Comparison of ENCODE assay signal across 12 cellular contexts in genomic region chr15:44295909-44296420, GRCh38. TPM values are rescaled to one million over a fixed set of nuclear protein-coding genes. Genes with fewer than 3 reads are reported as not detected.
DNase-seq lines count a peak whose midpoint lies in the region; ATAC-seq and TF ChIP-seq lines count a peak whose summit lies in the region.
"Had no signal": no experiment of that assay in that cellular context is flagged by ENCODE, and none has a peak within 500 bp of the region (broad histone marks: within the 10 kb centered on the region; RNA-seq: fewer than 3 reads in every experiment).

No MANE protein-coding gene starts in this region.

- H3K27ac Mint-ChIP-seq in CD14-positive monocyte: peak overlapping the region in 5 of 7 donors; percentile 25 to 82 (median 75)
- peak overlapping the region; percentile 79 for H3K27ac Mint-ChIP-seq in dendritic cell treated with granulocyte-macrophage colony-stimulating factor and Interleukin-4, amounts not matched to agents 40 ng/mL and 50 ng/mL, for 4 days
- H3K27ac Mint-ChIP-seq in naive thymus-derived CD4-positive, alpha-beta T cell: peak overlapping the region in 8 of 9 donors; percentile 1 to 80 (median 31)

- TF ChIP-seq CTCF in CD14-positive monocyte (IDR thresholded peaks at IDR 0.05) (no peak), MM.1S (IDR thresholded peaks at IDR 0.05; ENCODE audit: low read length) (no peak)

- CTCF ChIA-PET in naive thymus-derived CD4-positive, alpha-beta T cell (lab: Charles Lee): no interaction called here

- H3K4me1 Mint-ChIP-seq in CD14-positive monocyte: peaks cover 48% of the 10 kb centered on the region
- peaks cover 54% of the 10 kb centered on the region for H3K4me1 Mint-ChIP-seq in dendritic cell treated with granulocyte-macrophage colony-stimulating factor and Interleukin-4, amounts not matched to agents 40 ng/mL and 50 ng/mL, for 4 days (ENCODE audit: low read depth)
- peaks cover 36 to 68% (median 51%) of the 10 kb centered on the region in 7 donors for H3K4me1 Mint-ChIP-seq in naive thymus-derived CD4-positive, alpha-beta T cell

- H3K4me2 ChIP-seq in MM.1S (ENCODE audit: low read depth, low read length) (peak overlapping the region; percentile 42), neuronal stem cell (ENCODE audit: insufficient read depth, low read length, poor library complexity, severe bottlenecking) (no peak overlapping the region)

- no peak overlapping the region for H4K91ac ChIP-seq in neuronal stem cell (ENCODE audit: low read depth, low read length, poor library complexity)

- no peaks in the 10 kb centered on the region for H4K20me1 ChIP-seq in MM.1S (ENCODE audit: insufficient read depth, low read length)

- no peak overlapping the region for H4K8ac ChIP-seq in neuronal stem cell (ENCODE audit: low read depth, low read length)

- ATAC-seq in naive thymus-derived CD4-positive, alpha-beta T cell: no peak

- no peak overlapping the region for H2BK5ac ChIP-seq in neuronal stem cell (ENCODE audit: low read length)

- peaks cover 20% of the 10 kb centered on the region for H3F3A ChIP-seq in MM.1S (ENCODE audit: insufficient read depth, low read length)

- no peak overlapping the region for H2BK12ac ChIP-seq in neuronal stem cell (ENCODE audit: low read length)

- no peaks in the 10 kb centered on the region for H3K9me3 Mint-ChIP-seq in CD14-positive monocyte
- no peaks in the 10 kb centered on the region for H3K9me3 Mint-ChIP-seq in dendritic cell treated with granulocyte-macrophage colony-stimulating factor and Interleukin-4, amounts not matched to agents 40 ng/mL and 50 ng/mL, for 4 days
- H3K9me3 Mint-ChIP-seq in naive thymus-derived CD4-positive, alpha-beta T cell: no peaks in the 10 kb centered on the region
- H3K9me3 Mint-ChIP-seq: brain had no signal

- H3K9me2 ChIP-seq in MM.1S (replicated peaks; ENCODE audit: insufficient read depth, low read length): no peaks in the 10 kb centered on the region

- H2BK120ac ChIP-seq in neuronal stem cell (ENCODE audit: low read depth, low read length): no peak overlapping the region

- POLR2A ChIA-PET in naive thymus-derived CD4-positive, alpha-beta T cell (lab: Charles Lee): no interaction called here

- peak overlapping the region in 1 of 2 donors; percentile 30 for H3K4me3 Mint-ChIP-seq in CD14-positive monocyte
- H3K4me3 Mint-ChIP-seq in dendritic cell treated with granulocyte-macrophage colony-stimulating factor and Interleukin-4, amounts not matched to agents 40 ng/mL and 50 ng/mL, for 4 days: no peak overlapping the region
- peak overlapping the region in 1 of 10 donors; percentile 51 for H3K4me3 Mint-ChIP-seq in naive thymus-derived CD4-positive, alpha-beta T cell

- H3K27me3 Mint-ChIP-seq in CD14-positive monocyte (ENCODE audit: low read depth in 3 of 3): peaks cover 0 to 3% (median 0%) of the 10 kb centered on the region in 3 donors
- no peaks in the 10 kb centered on the region for H3K27me3 Mint-ChIP-seq in dendritic cell treated with granulocyte-macrophage colony-stimulating factor and Interleukin-4, amounts not matched to agents 40 ng/mL and 50 ng/mL, for 4 days
- no peaks in the 10 kb centered on the region for H3K27me3 Mint-ChIP-seq in naive thymus-derived CD4-positive, alpha-beta T cell
- H3K27me3 Mint-ChIP-seq: brain had no signal

- no peak for DNase-seq in CD14-positive monocyte (ENCODE audit: low spot score)
- peak; percentile 38 for DNase-seq in MM.1S
- DNase-seq in naive thymus-derived CD4-positive, alpha-beta T cell: no peak
- no peak for DNase-seq in anterior cingulate cortex (lab: John Stamatoyannopoulos, UW)
- DNase-seq in NCI-H1417 (lab: John Stamatoyannopoulos, UW): no peak
- no peak for DNase-seq in retina
- DNase-seq in neuronal stem cell (ENCODE audit: low spot score): no peak
- DNase-seq: activated CD4-positive, alpha-beta T cell treated with anti-CD3 and anti-CD28 coated beads, Interleukin-2, amount 50 U/mL, for 1 hour; hippocampal formation; stimulated activated CD4-positive, alpha-beta T cell treated with anti-CD3 and anti-CD28 coated beads, Interleukin-2, amount 100 ng/mL, for 24 hours had no signal

- no peak overlapping the region for H3K23ac ChIP-seq in neuronal stem cell (ENCODE audit: low read depth, low read length, poor library complexity)

- H3K18ac ChIP-seq in neuronal stem cell (ENCODE audit: low read length): no peak overlapping the region

- H3K14ac ChIP-seq in neuronal stem cell (ENCODE audit: low read length): no peak overlapping the region

- peaks cover 97% of the 10 kb centered on the region for H3K79me2 ChIP-seq in MM.1S (ENCODE audit: low read length)

- peaks cover 9 to 29% of the 10 kb centered on the region in 2 donors for H3K36me3 Mint-ChIP-seq in CD14-positive monocyte
- H3K36me3 Mint-ChIP-seq in dendritic cell treated with granulocyte-macrophage colony-stimulating factor and Interleukin-4, amounts not matched to agents 40 ng/mL and 50 ng/mL, for 4 days (ENCODE audit: low read depth): peaks cover 27% of the 10 kb centered on the region
- H3K36me3 Mint-ChIP-seq in naive thymus-derived CD4-positive, alpha-beta T cell: peaks cover 0 to 24% (median 13%) of the 10 kb centered on the region in 5 donors

- no CpG with 5 or more reads among the region's 2 CpGs for WGBS in neuronal stem cell (ENCODE audit: extremely low coverage in 2 of 2, insufficient read length in 2 of 2, insufficient replicate concordance in 1 of 2), 2 donors

- no peak overlapping the region for H3K4me3 ChIP-seq in MM.1S (ENCODE audit: low read length)
- H3K4me3 ChIP-seq in naive thymus-derived CD4-positive, alpha-beta T cell (ENCODE audit: low read length): no peak overlapping the region
- H3K4me3 ChIP-seq in neuronal stem cell (ENCODE audit: low read length in 2 of 2): no peak overlapping the region

- H2AK5ac ChIP-seq in neuronal stem cell (ENCODE audit: low read depth, low read length): no peak overlapping the region

- intact Hi-C loops in CD14-positive monocyte (cut with micrococcal nuclease): loop anchor here in 1 of 2 donors (5.0 kb wide), 1 partner anchor 131 kb away; the partner anchor contains the start of gene CTDSPL2
- intact Hi-C loops in dendritic cell treated with granulocyte-macrophage colony-stimulating factor and Interleukin-4, amounts not matched to agents 40 ng/mL and 50 ng/mL, for 4 days (cut with micrococcal nuclease): no loop called here
- intact Hi-C loops in naive thymus-derived CD4-positive, alpha-beta T cell (cut with micrococcal nuclease): no loop called here

- H3K9me3 ChIP-seq in MM.1S (replicated peaks; ENCODE audit: insufficient read depth, low read length) (no peaks in the 10 kb centered on the region), neuronal stem cell (replicated peaks in 1 of 2; ENCODE audit: control insufficient read depth in 2 of 2, insufficient read depth in 1 of 2, low read depth in 1 of 2, low read length in 2 of 2) (no peaks in the 10 kb centered on the region)
- no peaks in the 10 kb centered on the region for H3K9me3 ChIP-seq in naive thymus-derived CD4-positive, alpha-beta T cell (ENCODE audit: control insufficient read depth in 2 of 3, low read length in 3 of 3)

- no peaks in the 10 kb centered on the region for H3K79me1 ChIP-seq in neuronal stem cell (ENCODE audit: low read depth, low read length)

- H3K27ac ChIP-seq in MM.1S (ENCODE audit: low read length) (peak overlapping the region; percentile 21; the same call in 1 of the 2 replicates), neuronal stem cell (replicated peaks; ENCODE audit: low read length) (no peak overlapping the region)
- no peak overlapping the region for H3K27ac ChIP-seq in naive thymus-derived CD4-positive, alpha-beta T cell (ENCODE audit: low read depth, low read length)

- H3K27me3 ChIP-seq in MM.1S (replicated peaks; ENCODE audit: insufficient read depth, low read length) (no peaks in the 10 kb centered on the region), neuronal stem cell (ENCODE audit: control insufficient read depth in 3 of 3, insufficient read depth in 3 of 3, low read depth in 1 of 3, low read length in 3 of 3) (no peaks in the 10 kb centered on the region)
- no peaks in the 10 kb centered on the region for H3K27me3 ChIP-seq in naive thymus-derived CD4-positive, alpha-beta T cell (ENCODE audit: control insufficient read depth in 2 of 2, insufficient read depth in 2 of 2, low read length in 2 of 2)

- H3K4me1 ChIP-seq in MM.1S (ENCODE audit: low read length) (peaks cover 44% of the 10 kb centered on the region), neuronal stem cell (ENCODE audit: control insufficient read depth in 2 of 2, insufficient read depth in 1 of 2, low read depth in 1 of 2, low read length in 2 of 2) (no peaks in the 10 kb centered on the region)
- H3K4me1 ChIP-seq in naive thymus-derived CD4-positive, alpha-beta T cell (ENCODE audit: control insufficient read depth in 2 of 2, insufficient read depth in 2 of 2, low read length in 2 of 2): peaks cover 4 to 11% of the 10 kb centered on the region in 2 donors

- no peak overlapping the region for H3K4ac ChIP-seq in neuronal stem cell (ENCODE audit: low read length)

- H3K36me3 ChIP-seq in MM.1S (replicated peaks; ENCODE audit: insufficient read depth, low read length) (no peaks in the 10 kb centered on the region; the same call in 1 of the 2 replicates), neuronal stem cell (replicated peaks in 1 of 2; ENCODE audit: control insufficient read depth in 2 of 2, insufficient read depth in 2 of 2, low read length in 2 of 2) (peaks cover 0 to 26% of the 10 kb centered on the region in 2 donors)
- H3K36me3 ChIP-seq in naive thymus-derived CD4-positive, alpha-beta T cell (ENCODE audit: control insufficient read depth in 2 of 3, insufficient read depth in 3 of 3, low read length in 3 of 3): no peaks in the 10 kb centered on the region

- H2AFZ ChIP-seq in MM.1S (ENCODE audit: low read length) (no peak overlapping the region), neuronal stem cell (ENCODE audit: low read length) (no peak overlapping the region)

- H3K9ac ChIP-seq in MM.1S (ENCODE audit: low read length): no peak overlapping the region
- H3K9ac ChIP-seq in neuronal stem cell (ENCODE audit: low read depth, low read length, poor library complexity): no peak overlapping the region

- no peak overlapping the region for H2BK15ac ChIP-seq in neuronal stem cell (ENCODE audit: low read length)

RNA-seq across cellular contexts. Expression of gene GOLM2, which starts 7.4 kb away (rescaled TPM):
- polyA plus RNA-seq in CD14-positive monocyte: 10 to 100 TPM; 34.4 to 47.5 TPM
- 10 to 100 TPM; 39.7 to 56.7 (median 48.9) TPM for total RNA-seq in naive thymus-derived CD4-positive, alpha-beta T cell
- polyA plus RNA-seq in naive thymus-derived CD4-positive, alpha-beta T cell: 10 to 100 TPM; 40.3 to 41.0 TPM
- polyA plus RNA-seq in neuronal stem cell (2013, experiment 1 of 2): 41.0 TPM
- polyA plus RNA-seq in neuronal stem cell (2013, experiment 2 of 2): 43.6 TPM
